ENCODE assay signal across 22 cellular contexts in genomic region chr13:40533072-40533471, GRCh38.
DNase-seq lines count a peak whose midpoint lies in the region; ATAC-seq and TF ChIP-seq lines count a peak whose summit lies in the region.
"Had no signal": no experiment of that assay in that cellular context is flagged by ENCODE, and none has a peak within 500 bp of the region (broad histone marks: within the 10 kb centered on the region; RNA-seq: fewer than 3 reads in every experiment).

No MANE protein-coding gene starts in this region.

- H3K4me1 Mint-ChIP-seq in activated CD4-positive, alpha-beta T cell treated with anti-CD3 and anti-CD28 coated beads for 36 hours = peaks cover 24% of the 10 kb centered on the region

- DNase-seq in Right ventricle myocardium inferior (ENCODE audit: missing footprints) (peak; percentile 53), cardiac septum (ENCODE audit: low spot score) (no peak), LNCaP clone FGC (ENCODE audit: low read depth) (peak; percentile 3), left kidney (ENCODE audit: low read depth, low spot score) (peak; percentile 25), SK-N-DZ (ENCODE audit: low spot score) (no peak), NCI-H146 (lab: John Stamatoyannopoulos, UW) (no peak)
- DNase-seq in activated CD4-positive, alpha-beta T cell treated with anti-CD3 and anti-CD28 coated beads for 36 hours = no peak
- DNase-seq: 8988T; ACHN; AML-193; BE2C; Calu3; CD4-positive, alpha-beta T cell; CD8-positive, alpha-beta memory T cell; DMS53; DMS79 treated with DMSO at 0.1 percent for 48 hours; GM23248; H7; HCEC 1CT had no signal

- TF ChIP-seq CTCF in LNCaP clone FGC (IDR thresholded peaks at IDR 0.05; ENCODE audit: control insufficient read depth, extremely low read depth, insufficient read depth) = no peak

- ATAC-seq in Right ventricle myocardium inferior = no peak
- ATAC-seq in activated CD4-positive, alpha-beta T cell treated with anti-CD3 and anti-CD28 coated beads for 36 hours = no peak
- ATAC-seq: A549 had no signal

- intact Hi-C loops in Right ventricle myocardium inferior (cut with DNase I) (no loop called here), cardiac septum (cut with DNase I) (no loop called here)
- intact Hi-C loops in activated CD4-positive, alpha-beta T cell treated with anti-CD3 and anti-CD28 coated beads for 36 hours (cut with DNase I, micrococcal nuclease) = no loop called here

- H3K4me3 Mint-ChIP-seq in activated CD4-positive, alpha-beta T cell treated with anti-CD3 and anti-CD28 coated beads for 36 hours = no peak overlapping the region
- H3K4me3 Mint-ChIP-seq: CD14-positive monocyte; CD4-positive, alpha-beta T cell; CD8-positive, alpha-beta memory T cell had no signal

- no peaks in the 10 kb centered on the region for H3K27me3 Mint-ChIP-seq in activated CD4-positive, alpha-beta T cell treated with anti-CD3 and anti-CD28 coated beads for 36 hours
- H3K27me3 Mint-ChIP-seq: CD4-positive, alpha-beta T cell; CD8-positive, alpha-beta memory T cell had no signal

- H3K36me3 Mint-ChIP-seq in activated CD4-positive, alpha-beta T cell treated with anti-CD3 and anti-CD28 coated beads for 36 hours (ENCODE audit: low read depth) = no peaks in the 10 kb centered on the region
- H3K36me3 Mint-ChIP-seq: CD14-positive monocyte had no signal

- POLR2A ChIA-PET in activated CD4-positive, alpha-beta T cell treated with anti-CD3 and anti-CD28 coated beads for 36 hours (lab: Charles Lee) = no interaction called here

- H3K4me3 ChIP-seq in LNCaP clone FGC (ENCODE audit: low read depth, low read length) = no peak overlapping the region
- H3K4me3 ChIP-seq: A549; BLaER1 treated with 17β-estradiol and CSF1 and Interleukin-3, amounts not matched to agents 10 nM and 100 nM; GM23248 had no signal

- H3K9me3 Mint-ChIP-seq in activated CD4-positive, alpha-beta T cell treated with anti-CD3 and anti-CD28 coated beads for 36 hours (ENCODE audit: low read depth) = peaks cover 4% of the 10 kb centered on the region

- H3K27ac Mint-ChIP-seq in activated CD4-positive, alpha-beta T cell treated with anti-CD3 and anti-CD28 coated beads for 36 hours = no peak overlapping the region
- H3K27ac Mint-ChIP-seq: CD14-positive monocyte; CD4-positive, alpha-beta T cell had no signal

- CTCF ChIA-PET in activated CD4-positive, alpha-beta T cell treated with anti-CD3 and anti-CD28 coated beads for 36 hours (lab: Charles Lee) = no interaction called here

Comparison
In these comparisons a context has a peak if more than half of its experiments do, and no peak if none do; other contexts are left out.
1. DNase-seq: peak in Right ventricle myocardium inferior (single experiment), LNCaP clone FGC (single experiment) and left kidney (single experiment); none in cardiac septum (single experiment), SK-N-DZ (single experiment), activated CD4-positive, alpha-beta T cell treated with anti-CD3 and anti-CD28 coated beads for 36 hours (single experiment) and NCI-H146 (single experiment).